8 cellular contexts compared by ENCODE assay signal in genomic region chr6:27133281-27134227, GRCh38.
A peak's percentile ranks its signal among the peaks of the same experiment; 100 is the strongest.
DNase-seq lines count a peak whose midpoint lies in the region; ATAC-seq and TF ChIP-seq lines count a peak whose summit lies in the region.

No MANE protein-coding gene starts in this region.

- peaks cover 36% of the 10 kb centered on the region for H3K4me1 Mint-ChIP-seq in activated T-helper 1 cell treated with anti-CD3 and anti-CD28 coated beads, Interleukin-12 subunit alpha, Interleukin-12 subunit beta, Interleukin-2, Interleukin-4 antibody, amounts not matched to agents 30 ng/mL and 10 ng/mL and 1 ng/mL, durations not matched to agents 14 hours and 24 hours and 36 hours (ENCODE audit: low read depth)
- H3K4me1 Mint-ChIP-seq in osteocyte (ENCODE audit: unreplicated experiment): peaks cover 40% of the 10 kb centered on the region

- H3K36me3 Mint-ChIP-seq in activated T-helper 1 cell treated with anti-CD3 and anti-CD28 coated beads, Interleukin-12 subunit alpha, Interleukin-12 subunit beta, Interleukin-2, Interleukin-4 antibody, amounts not matched to agents 30 ng/mL and 10 ng/mL and 1 ng/mL, durations not matched to agents 14 hours and 24 hours and 36 hours (ENCODE audit: low read depth): peaks cover 3% of the 10 kb centered on the region
- H3K36me3 Mint-ChIP-seq in osteocyte (ENCODE audit: unreplicated experiment): peaks cover 2% of the 10 kb centered on the region

- TF ChIP-seq CTCF in GM10248 (IDR thresholded peaks at IDR 0.05; ENCODE audit: control extremely low read depth, extremely low read depth, low read depth, missing control alignments): no peak
- no peak for TF ChIP-seq CTCF in Peyer's patch (IDR thresholded peaks at IDR 0.05)
- no peak for TF ChIP-seq CTCF in fibroblast of the aortic adventitia (IDR thresholded peaks at IDR 0.05; ENCODE audit: insufficient read depth, low read length)
- TF ChIP-seq CTCF in osteocyte (IDR thresholded peaks at IDR 0.05): no peak
- TF ChIP-seq CTCF in WERI-Rb-1 (IDR thresholded peaks at IDR 0.05; ENCODE audit: low read depth, low read length): no peak

- H3K4me3 Mint-ChIP-seq in activated T-helper 1 cell treated with anti-CD3 and anti-CD28 coated beads, Interleukin-12 subunit alpha, Interleukin-12 subunit beta, Interleukin-2, Interleukin-4 antibody, amounts not matched to agents 30 ng/mL and 10 ng/mL and 1 ng/mL, durations not matched to agents 14 hours and 24 hours and 36 hours: no peak overlapping the region
- H3K4me3 Mint-ChIP-seq in osteocyte (ENCODE audit: unreplicated experiment): no peak overlapping the region

- TF ChIP-seq POLR2A in Peyer's patch (IDR thresholded peaks at IDR 0.05): peak; percentile 62 to 68

- H3K36me3 ChIP-seq in Peyer's patch (no peaks in the 10 kb centered on the region), WERI-Rb-1 (no peaks in the 10 kb centered on the region)

- POLR2A ChIA-PET in GM10248 (lab: Yijun Ruan, JAX): interaction anchor here (0.5 to 5.8 kb wide), 20 partner anchors 12 to 1108 kb away, joined by 3 to 211 read pairs (median 4); a partner anchor contains a TSS

- H3K9me3 Mint-ChIP-seq in activated T-helper 1 cell treated with anti-CD3 and anti-CD28 coated beads, Interleukin-12 subunit alpha, Interleukin-12 subunit beta, Interleukin-2, Interleukin-4 antibody, amounts not matched to agents 30 ng/mL and 10 ng/mL and 1 ng/mL, durations not matched to agents 14 hours and 24 hours and 36 hours: no peaks in the 10 kb centered on the region
- H3K9me3 Mint-ChIP-seq in osteocyte (ENCODE audit: unreplicated experiment): no peaks in the 10 kb centered on the region

- H3K4me3 ChIP-seq in Peyer's patch (peak overlapping the region; percentile 42 to 68 (median 63)), fibroblast of the aortic adventitia (ENCODE audit: low read depth, low read length) (peak overlapping the region; percentile 69), WERI-Rb-1 (ENCODE audit: low read depth, low read length) (no peak overlapping the region)

- H3K9me3 ChIP-seq in Peyer's patch (no peaks in the 10 kb centered on the region), WERI-Rb-1 (ENCODE audit: severe bottlenecking) (peaks cover 35% of the 10 kb centered on the region)

- CTCF ChIA-PET in GM10248 (lab: Yijun Ruan, JAX): interaction anchor here (2.2 to 3.9 kb wide), 3 partner anchors 11 to 762 kb away, joined by 9 to 19 read pairs (median 11); a partner anchor contains a TSS

- H3K27me3 ChIP-seq in Peyer's patch: no peaks in the 10 kb centered on the region
- H3K27me3 ChIP-seq in WERI-Rb-1 (ENCODE audit: insufficient read depth, low read depth, severe bottlenecking): peaks cover 100% of the 10 kb centered on the region

- peak; percentile 16 for ATAC-seq in HG03439 (IDR thresholded peaks at IDR 0.05; ENCODE audit: unreplicated experiment)
- no peak for ATAC-seq in HG03432 (IDR thresholded peaks at IDR 0.05; ENCODE audit: unreplicated experiment)

- intact Hi-C loops in activated T-helper 1 cell treated with anti-CD3 and anti-CD28 coated beads, Interleukin-12 subunit alpha, Interleukin-12 subunit beta, Interleukin-2, Interleukin-4 antibody, amounts not matched to agents 30 ng/mL and 10 ng/mL and 1 ng/mL, durations not matched to agents 14 hours and 24 hours and 36 hours (cut with micrococcal nuclease): loop anchor here (1.0 to 5.0 kb wide), 7 partner anchors 55 to 1809 kb away; partner anchors contain the start of gene ZNF184

- H3K27ac ChIP-seq in Peyer's patch (peak overlapping the region; percentile 91 to 95 (median 93)), WERI-Rb-1 (no peak overlapping the region)

- H3K27ac Mint-ChIP-seq in activated T-helper 1 cell treated with anti-CD3 and anti-CD28 coated beads, Interleukin-12 subunit alpha, Interleukin-12 subunit beta, Interleukin-2, Interleukin-4 antibody, amounts not matched to agents 30 ng/mL and 10 ng/mL and 1 ng/mL, durations not matched to agents 14 hours and 24 hours and 36 hours: no peak overlapping the region
- H3K27ac Mint-ChIP-seq in osteocyte (ENCODE audit: unreplicated experiment): no peak overlapping the region

- no peaks in the 10 kb centered on the region for H3K27me3 Mint-ChIP-seq in activated T-helper 1 cell treated with anti-CD3 and anti-CD28 coated beads, Interleukin-12 subunit alpha, Interleukin-12 subunit beta, Interleukin-2, Interleukin-4 antibody, amounts not matched to agents 30 ng/mL and 10 ng/mL and 1 ng/mL, durations not matched to agents 14 hours and 24 hours and 36 hours (ENCODE audit: insufficient read depth)
- H3K27me3 Mint-ChIP-seq in osteocyte (ENCODE audit: unreplicated experiment): no peaks in the 10 kb centered on the region

- DNase-seq in GM10248 (ENCODE audit: extremely low spot score) (peak; percentile 34), Peyer's patch (peak; percentile 77 to 90 (median 82)), fibroblast of the aortic adventitia (ENCODE audit: low read depth) (peak; percentile 50), osteocyte (ENCODE audit: extremely low spot score, unreplicated experiment) (peak; percentile 91), WERI-Rb-1 (no peak)
- peak; percentile 75 for DNase-seq in activated T-helper 1 cell treated with anti-CD3 and anti-CD28 coated beads, Interleukin-12 subunit alpha, Interleukin-12 subunit beta, Interleukin-2, Interleukin-4 antibody, amounts not matched to agents 30 ng/mL and 10 ng/mL and 1 ng/mL, durations not matched to agents 14 hours and 24 hours and 36 hours (ENCODE audit: low spot score)

- H3K4me1 ChIP-seq in Peyer's patch: peaks cover 0 to 7% (median 3%) of the 10 kb centered on the region in 4 donors
